ENCODE assay signal across 37 cellular contexts in the genomic region with DNA sequence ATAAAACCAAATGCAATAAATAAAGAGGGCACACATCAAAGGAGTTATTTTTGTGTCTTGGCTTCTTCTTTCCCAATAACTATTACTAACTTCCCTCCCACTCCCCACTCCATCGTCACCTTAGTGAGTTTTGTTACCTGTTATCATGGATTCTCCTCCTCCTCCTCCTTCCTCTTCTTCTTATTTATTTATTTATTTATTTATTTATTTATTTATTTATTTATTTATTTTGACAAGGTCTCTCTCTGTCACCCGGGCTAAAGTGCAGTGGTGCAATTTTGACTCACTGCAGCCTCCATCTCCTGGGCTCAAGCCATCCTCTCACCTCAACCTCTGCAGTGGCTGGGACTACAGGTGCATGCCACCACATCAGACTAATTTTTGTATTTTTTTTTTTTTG. TPM values are rescaled to one million over a fixed set of nuclear protein-coding genes. Genes with fewer than 3 reads are reported as not detected.
"Had no signal": no experiment of that assay in that cellular context is flagged by ENCODE, and none has a peak within 500 bp of the region (broad histone marks: within the 10 kb centered on the region; RNA-seq: fewer than 3 reads in every experiment).

No MANE protein-coding gene starts in this region.

- H3K9me3 ChIP-seq: MG63 had no signal

- H3K27me3 ChIP-seq: MG63 had no signal

- H3K36me3 ChIP-seq: MG63 had no signal

- DNase-seq: Karpas-422, Kasumi-1, MG63, MM.1S, MV-4-11, NCI-H1048, NCI-H1092, NCI-H1092 treated with DMSO at 0.1 percent for 48 hours, NCI-H1105, NCI-H1105 treated with DMSO at 0.1 percent for 48 hours, NCI-H1417, NCI-H1417 treated with DMSO at 0.1 percent for 48 hours, NCI-H1436, NCI-H1436 treated with DMSO at 0.1 percent for 48 hours, NCI-H146, NCI-H1694, NCI-H1694 treated with DMSO at 0.1 percent for 48 hours, NCI-H187, NCI-H187 treated with DMSO at 0.1 percent for 48 hours, NCI-H1930, NCI-H2029, NCI-H2029 treated with DMSO at 0.1 percent for 48 hours, NCI-H2081, NCI-H2081 treated with DMSO at 0.1 percent for 48 hours, NCI-H2107, NCI-H2171, NCI-H2171 treated with DMSO at 0.1 percent for 48 hours, NCI-H2227 treated with DMSO at 0.1 percent for 48 hours, NCI-H226, NCI-H345, NCI-H446, NCI-H446 treated with DMSO at 0.1 percent for 48 hours, NCI-H510A, NCI-H510A treated with DMSO at 0.1 percent for 48 hours, NCI-H524 had no signal

- H3K4me3 ChIP-seq: MG63 had no signal

RNA-seq across cellular contexts. Expression of a gene that starts 26.4 kb away (rescaled TPM):
- total RNA-seq: MCF 10A, NCI-H460 had no signal
